In the genomic region with DNA sequence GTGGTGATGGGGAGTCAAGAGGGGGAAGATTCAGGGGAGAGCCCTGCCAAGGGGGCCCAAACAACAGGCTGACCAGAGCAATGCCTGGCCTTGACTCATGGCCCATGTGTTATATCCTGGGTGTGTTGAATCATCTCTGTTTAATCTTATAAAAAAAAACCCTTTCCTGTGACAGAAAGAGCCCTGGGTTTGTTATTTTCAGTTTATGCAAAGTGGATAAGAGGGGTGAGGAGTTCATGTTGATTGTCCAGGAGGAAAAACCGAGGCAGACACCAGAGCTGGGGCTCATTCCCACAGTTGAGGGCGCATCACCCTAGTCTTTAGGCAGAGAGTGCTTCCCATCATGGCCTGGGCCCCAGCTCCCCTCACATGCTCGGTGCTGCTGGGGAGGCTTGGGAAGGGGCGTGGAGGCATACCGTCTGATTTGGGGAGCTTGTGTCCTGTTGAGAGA, we compare ENCODE assay signal across 11 cellular contexts.
DNase-seq lines count a peak whose midpoint lies in the region; TF ChIP-seq lines count a peak whose summit lies in the region.
"Had no signal": no experiment of that assay in that cellular context is flagged by ENCODE, and none has a peak within 500 bp of the region (broad histone marks: within the 10 kb centered on the region; RNA-seq: fewer than 3 reads in every experiment).

No MANE protein-coding gene starts in this region.

- no peaks in the 10 kb centered on the region for H3F3A ChIP-seq in SU-DHL-6 (ENCODE audit: insufficient read depth)

- H3K9me3 ChIP-seq in SU-DHL-6 (ENCODE audit: insufficient read depth, low read length) = no peaks in the 10 kb centered on the region
- H3K9me3 ChIP-seq: left ventricle myocardium inferior had no signal

- H3K4me2 ChIP-seq in SU-DHL-6 (ENCODE audit: low read depth, low read length, poor library complexity, severe bottlenecking) = peak overlapping the region; percentile 23

- TF ChIP-seq CTCF in GM06990 (IDR thresholded peaks at IDR 0.05; ENCODE audit: insufficient read depth, low read length, poor library complexity, severe bottlenecking) (no peak), SU-DHL-6 (IDR thresholded peaks at IDR 0.05; ENCODE audit: insufficient read depth, low read length, poor library complexity, severe bottlenecking) (no peak)

- H3K4me3 ChIP-seq in ACC112 (ENCODE audit: low read depth, low read length) (no peak overlapping the region), GM06990 (replicated peaks; ENCODE audit: low read depth, low read length) (no peak overlapping the region), SU-DHL-6 (ENCODE audit: insufficient read depth, low read length, poor library complexity, severe bottlenecking) (no peak overlapping the region)
- H3K4me3 ChIP-seq: left ventricle myocardium inferior had no signal

- no peaks in the 10 kb centered on the region for H3K9me2 ChIP-seq in SU-DHL-6 (replicated peaks; ENCODE audit: insufficient read depth, low read length)

- no peaks in the 10 kb centered on the region for H3K27me3 ChIP-seq in ACC112 (ENCODE audit: insufficient read depth, low read length)
- H3K27me3 ChIP-seq in GM06990 (replicated peaks; ENCODE audit: control insufficient read depth, insufficient read depth, low read length) = no peaks in the 10 kb centered on the region
- no peaks in the 10 kb centered on the region for H3K27me3 ChIP-seq in SU-DHL-6 (ENCODE audit: low read length)

- no peak overlapping the region for H3K9ac ChIP-seq in SU-DHL-6 (ENCODE audit: low read length)

- H3K36me3 ChIP-seq in ACC112 (ENCODE audit: insufficient read depth, low read length) (no peaks in the 10 kb centered on the region), GM06990 (ENCODE audit: control insufficient read depth, insufficient read depth, low read length) (no peaks in the 10 kb centered on the region), SU-DHL-6 (ENCODE audit: low read length) (no peaks in the 10 kb centered on the region)
- H3K36me3 ChIP-seq: left ventricle myocardium inferior had no signal

- DNase-seq in GM06990 (ENCODE audit: extremely low read depth, insufficient read length) (peak; percentile 29), fibroblast of peridontal ligament (ENCODE audit: extremely low read depth) (peak; percentile 14), SHP77 (lab: John Stamatoyannopoulos, UW) (no peak), retina (no peak), NCI-H1930 (lab: John Stamatoyannopoulos, UW) (no peak), cerebellar nuclear complex (lab: John Stamatoyannopoulos, UW) (no peak)
- DNase-seq: activated effector memory CD4-positive, alpha-beta T cell treated with Interleukin-2 at 50 U/mL for 16 hours; left ventricle myocardium inferior; T-cell had no signal

- H4K20me1 ChIP-seq in SU-DHL-6 (ENCODE audit: low read depth, low read length) = no peaks in the 10 kb centered on the region

- H2AFZ ChIP-seq in ACC112 (ENCODE audit: low read length, unreplicated experiment) (no peak overlapping the region), SU-DHL-6 (ENCODE audit: low read depth, low read length, severe bottlenecking) (no peak overlapping the region)

- H3K27ac ChIP-seq in ACC112 (ENCODE audit: low read depth, low read length) (peak overlapping the region; percentile 77), SU-DHL-6 (ENCODE audit: low read depth, low read length) (peak overlapping the region; percentile 74)
- H3K27ac ChIP-seq: left ventricle myocardium inferior had no signal

- H3K79me2 ChIP-seq in ACC112 (ENCODE audit: control insufficient read depth, insufficient read depth, low read length, unreplicated experiment) (no peaks in the 10 kb centered on the region), SU-DHL-6 (ENCODE audit: insufficient read depth, low read length) (no peaks in the 10 kb centered on the region)

- H3K4me1 ChIP-seq in ACC112 (ENCODE audit: control insufficient read depth, insufficient read depth, low read length, unreplicated experiment) = peaks cover 43% of the 10 kb centered on the region
- H3K4me1 ChIP-seq: left ventricle myocardium inferior had no signal

Comparison
In these comparisons a context has a peak if more than half of its experiments do, and no peak if none do; other contexts are left out.
1. DNase-seq: peak in GM06990 (single experiment) and fibroblast of peridontal ligament (single experiment); none in SHP77 (0 of 2), retina (single experiment), NCI-H1930 (0 of 2) and cerebellar nuclear complex (0 of 2).